ENCODE assay signal across 8 cellular contexts in the genomic region with DNA sequence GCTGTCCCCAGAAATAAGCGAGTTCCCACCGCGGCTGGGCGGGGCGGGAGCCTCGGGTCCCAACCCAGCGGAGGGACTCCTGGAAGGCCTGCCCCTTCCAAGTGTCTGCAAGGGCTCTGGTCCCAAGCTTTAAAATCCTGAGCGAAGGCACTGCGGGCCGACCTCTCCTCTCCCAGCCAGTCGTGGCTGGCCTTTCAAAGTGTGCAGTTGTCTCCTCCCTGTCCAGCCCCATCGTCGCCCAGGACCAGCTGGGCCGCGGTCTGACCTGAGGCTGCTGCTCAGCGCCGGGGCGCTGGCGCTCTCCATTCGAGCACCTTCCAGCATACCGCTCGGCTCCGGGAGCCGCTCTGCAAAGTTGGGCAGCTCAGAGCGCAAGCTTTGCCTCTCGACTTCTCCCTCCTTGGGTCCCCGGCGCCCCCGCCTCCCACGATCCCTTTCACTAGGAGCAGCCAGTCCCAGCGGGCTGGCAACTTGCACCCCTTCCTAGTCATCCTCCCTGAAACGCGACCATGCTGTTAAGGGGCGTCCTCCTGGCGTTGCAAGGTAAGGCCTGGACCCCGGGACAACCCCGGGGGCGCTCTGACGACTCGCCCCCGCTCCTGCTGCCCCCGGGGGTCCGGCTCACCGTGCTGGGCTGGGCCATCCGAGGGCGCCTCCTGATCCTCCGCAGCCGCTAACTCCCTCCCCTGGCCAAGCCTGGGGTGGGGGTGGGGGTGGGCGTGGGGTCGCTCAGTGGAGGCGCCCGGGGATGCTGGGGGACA. TPM values are rescaled to one million over a fixed set of nuclear protein-coding genes. Genes with fewer than 3 reads are reported as not detected.
DNase-seq lines count a peak whose midpoint lies in the region; ATAC-seq lines count a peak whose summit lies in the region.

A gene with protein sequence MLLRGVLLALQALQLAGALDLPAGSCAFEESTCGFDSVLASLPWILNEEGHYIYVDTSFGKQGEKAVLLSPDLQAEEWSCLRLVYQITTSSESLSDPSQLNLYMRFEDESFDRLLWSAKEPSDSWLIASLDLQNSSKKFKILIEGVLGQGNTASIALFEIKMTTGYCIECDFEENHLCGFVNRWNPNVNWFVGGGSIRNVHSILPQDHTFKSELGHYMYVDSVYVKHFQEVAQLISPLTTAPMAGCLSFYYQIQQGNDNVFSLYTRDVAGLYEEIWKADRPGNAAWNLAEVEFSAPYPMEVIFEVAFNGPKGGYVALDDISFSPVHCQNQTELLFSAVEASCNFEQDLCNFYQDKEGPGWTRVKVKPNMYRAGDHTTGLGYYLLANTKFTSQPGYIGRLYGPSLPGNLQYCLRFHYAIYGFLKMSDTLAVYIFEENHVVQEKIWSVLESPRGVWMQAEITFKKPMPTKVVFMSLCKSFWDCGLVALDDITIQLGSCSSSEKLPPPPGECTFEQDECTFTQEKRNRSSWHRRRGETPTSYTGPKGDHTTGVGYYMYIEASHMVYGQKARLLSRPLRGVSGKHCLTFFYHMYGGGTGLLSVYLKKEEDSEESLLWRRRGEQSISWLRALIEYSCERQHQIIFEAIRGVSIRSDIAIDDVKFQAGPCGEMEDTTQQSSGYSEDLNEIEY (plus strand): TSS at position 160 of the 761 bp plus-strand sequence. CDS start 350 bp downstream, at position 510.

- H3K4me3 ChIP-seq in trophoblast cell (ENCODE audit: low read depth, low read length): peak within 1 kb of the TSS; percentile 64

- H3K4ac ChIP-seq in trophoblast cell (ENCODE audit: low read depth, low read length): no peak within 1 kb of the TSS

- H3K9me3 ChIP-seq in ES-I3 (ENCODE audit: control insufficient read depth, insufficient read depth, low read length) (no peaks in the 10 kb centered on the region), trophoblast cell (ENCODE audit: insufficient read depth, low read depth, low read length) (peaks cover 2% of the 10 kb centered on the region)

- intact Hi-C loops in left cardiac atrium (cut with DNase I): loop anchor here in 1 of 2 donors (5.0 to 10.0 kb wide), 2 partner anchors 51 to 67 kb away; no protein-coding TSS in a partner anchor

- H3K9ac ChIP-seq in ES-I3 (ENCODE audit: low read depth, low read length) (peak within 1 kb of the TSS; percentile 62), trophoblast cell (ENCODE audit: low read length) (peak within 1 kb of the TSS; percentile 56)

- WGBS in trophoblast cell (ENCODE audit: extremely low coverage, insufficient coverage, insufficient read length): no CpG with 5 or more reads among the region's 52 CpGs

- H3K36me3 ChIP-seq in ES-I3 (ENCODE audit: insufficient read depth, low read length): no peaks in the 10 kb centered on the region
- H3K36me3 ChIP-seq in trophoblast cell (ENCODE audit: control insufficient read depth in 1 of 2, insufficient read depth in 2 of 2, low read length in 2 of 2): no peaks in the 10 kb centered on the region

- peak within 1 kb of the TSS; percentile 17 for H2BK12ac ChIP-seq in trophoblast cell (ENCODE audit: low read length)

- peak; percentile 16 for ATAC-seq in activated T-helper 17 cell treated with anti-CD3 and anti-CD28 coated beads, Interleukin-2, amount 50 U/mL, for 72 hours (replicated peaks)
- ATAC-seq in left cardiac atrium (peak; percentile 71 to 84), HG03469 (IDR thresholded peaks at IDR 0.05; ENCODE audit: unreplicated experiment) (no peak)

- H3K14ac ChIP-seq in trophoblast cell (ENCODE audit: low read length): no peak within 1 kb of the TSS

- no peak within 1 kb of the TSS for H2BK120ac ChIP-seq in trophoblast cell (ENCODE audit: insufficient read depth, low read length, poor library complexity)

- H3K27ac Mint-ChIP-seq in activated T-helper 17 cell treated with anti-CD3 and anti-CD28 coated beads, Interleukin-2, amount 50 U/mL, for 72 hours: no peak within 1 kb of the TSS

- no peak within 1 kb of the TSS for H3K23ac ChIP-seq in trophoblast cell (ENCODE audit: low read length)

- H2BK5ac ChIP-seq in trophoblast cell (ENCODE audit: low read depth, low read length, poor library complexity): peak within 1 kb of the TSS; percentile 21

- H3K27me3 ChIP-seq in trophoblast cell (ENCODE audit: insufficient read depth, low read length): no peaks in the 10 kb centered on the region

- H2AFZ ChIP-seq in trophoblast cell (ENCODE audit: insufficient read depth, low read length, poor library complexity): peak within 1 kb of the TSS; percentile 7

- H2AK5ac ChIP-seq in trophoblast cell (ENCODE audit: low read length): no peak within 1 kb of the TSS

- H3K18ac ChIP-seq in trophoblast cell (ENCODE audit: low read length): no peak within 1 kb of the TSS

- no peak within 1 kb of the TSS for H3K27ac ChIP-seq in trophoblast cell (ENCODE audit: low read depth, low read length)

- peaks cover 5% of the 10 kb centered on the region for H3K4me1 Mint-ChIP-seq in activated T-helper 17 cell treated with anti-CD3 and anti-CD28 coated beads, Interleukin-2, amount 50 U/mL, for 72 hours

- no peaks in the 10 kb centered on the region for H3K9me3 Mint-ChIP-seq in activated T-helper 17 cell treated with anti-CD3 and anti-CD28 coated beads, Interleukin-2, amount 50 U/mL, for 72 hours

- no peak within 1 kb of the TSS for H4K91ac ChIP-seq in trophoblast cell (ENCODE audit: low read depth, low read length)

- no peak within 1 kb of the TSS for H4K12ac ChIP-seq in trophoblast cell (ENCODE audit: low read depth, low read length)

- peaks cover 2% of the 10 kb centered on the region for H3K79me1 ChIP-seq in trophoblast cell (ENCODE audit: low read length)

- peak within 1 kb of the TSS; percentile 66 for H3K4me3 Mint-ChIP-seq in activated T-helper 17 cell treated with anti-CD3 and anti-CD28 coated beads, Interleukin-2, amount 50 U/mL, for 72 hours

- H3K4me2 ChIP-seq in trophoblast cell (ENCODE audit: low read length): peak within 1 kb of the TSS; percentile 76

- no peak within 1 kb of the TSS for H4K8ac ChIP-seq in trophoblast cell (ENCODE audit: low read depth, low read length)

- H3K36me3 Mint-ChIP-seq in activated T-helper 17 cell treated with anti-CD3 and anti-CD28 coated beads, Interleukin-2, amount 50 U/mL, for 72 hours (ENCODE audit: low read depth): no peaks in the 10 kb centered on the region

- H3K27me3 Mint-ChIP-seq in activated T-helper 17 cell treated with anti-CD3 and anti-CD28 coated beads, Interleukin-2, amount 50 U/mL, for 72 hours: peaks cover 39% of the 10 kb centered on the region

- peak; percentile 58 for DNase-seq in left cardiac atrium
- DNase-seq in trophoblast cell: peak; percentile 20 to 37
- no peak for DNase-seq in NCI-H1694 (lab: John Stamatoyannopoulos, UW)
- no peak for DNase-seq in NCI-H2029 (lab: John Stamatoyannopoulos, UW)
- DNase-seq in stimulated activated CD8-positive, alpha-beta memory T cell treated with anti-CD3 and anti-CD28 coated beads, Interleukin-4, amount 100 ng/mL, for 48 hours: no peak

- H3K4me1 ChIP-seq in ES-I3 (ENCODE audit: insufficient read depth, low read length): peaks cover 25% of the 10 kb centered on the region
- H3K4me1 ChIP-seq in trophoblast cell (ENCODE audit: control insufficient read depth in 1 of 2, insufficient read depth in 2 of 2, low read length in 2 of 2): peaks cover 9 to 24% of the 10 kb centered on the region in 2 experiments

- no peaks in the 10 kb centered on the region for H3K79me2 ChIP-seq in trophoblast cell (ENCODE audit: control insufficient read depth, insufficient read depth, low read length, poor library complexity)

RNA-seq across cellular contexts. Expression of the gene that starts here (rescaled TPM):
- total RNA-seq in activated T-helper 17 cell treated with anti-CD3 and anti-CD28 coated beads, Interleukin-2, amount 50 U/mL, for 72 hours: not detected
- 10 to 100 TPM; 12.3 to 19.6 TPM for total RNA-seq in left cardiac atrium
- 5.6 and 6.8 TPM in 2 replicates for polyA plus RNA-seq in trophoblast cell (2013)

Comparison
In these comparisons a context has a peak if more than half of its experiments do, and no peak if none do; other contexts are left out.
1. RNA of the gene that starts here (total RNA-seq): 12.3 to 19.6 TPM in left cardiac atrium; not detected in activated T-helper 17 cell treated with anti-CD3 and anti-CD28 coated beads, Interleukin-2, amount 50 U/mL, for 72 hours; every median in the first group is over 10 times any median in the second.
2. Peak in ATAC-seq in activated T-helper 17 cell treated with anti-CD3 and anti-CD28 coated beads, Interleukin-2, amount 50 U/mL, for 72 hours; RNA of the gene not detected or under 1 TPM.
3. DNase-seq: peak in left cardiac atrium (single experiment) and trophoblast cell (2 of 2); none in NCI-H1694 (single experiment), NCI-H2029 (single experiment) and stimulated activated CD8-positive, alpha-beta memory T cell treated with anti-CD3 and anti-CD28 coated beads, Interleukin-4, amount 100 ng/mL, for 48 hours (single experiment).